2 cellular contexts compared by ENCODE assay signal in the genomic region with DNA sequence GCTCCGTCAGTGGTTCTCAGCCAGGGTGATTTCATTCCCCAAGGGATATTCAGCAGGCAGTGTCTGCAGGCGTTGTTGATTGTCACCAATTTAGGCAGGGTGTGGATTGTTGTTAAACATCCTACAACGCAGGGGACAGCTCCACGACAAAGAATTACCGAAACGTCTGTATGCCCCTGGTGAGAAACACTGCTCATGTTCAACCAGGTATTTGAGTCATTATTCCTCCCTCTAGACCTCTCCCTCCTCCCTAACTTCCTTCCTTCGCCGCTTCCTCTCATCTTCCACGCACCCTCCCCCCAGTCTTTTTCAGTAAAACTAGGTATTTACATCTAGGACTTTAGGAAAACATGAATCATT.
TF ChIP-seq lines count a peak whose summit lies in the region.

No MANE protein-coding gene starts in this region.

TF ChIP-seq in IMR-90, 13 proteins besides CTCF, POLR2A, EP300 and RAD21 (continued from another document):
- no peak for TF ChIP-seq BHLHE40 (IDR thresholded peaks at IDR 0.05; ENCODE audit: low read depth, low read length)
- TF ChIP-seq, protein P1, sequence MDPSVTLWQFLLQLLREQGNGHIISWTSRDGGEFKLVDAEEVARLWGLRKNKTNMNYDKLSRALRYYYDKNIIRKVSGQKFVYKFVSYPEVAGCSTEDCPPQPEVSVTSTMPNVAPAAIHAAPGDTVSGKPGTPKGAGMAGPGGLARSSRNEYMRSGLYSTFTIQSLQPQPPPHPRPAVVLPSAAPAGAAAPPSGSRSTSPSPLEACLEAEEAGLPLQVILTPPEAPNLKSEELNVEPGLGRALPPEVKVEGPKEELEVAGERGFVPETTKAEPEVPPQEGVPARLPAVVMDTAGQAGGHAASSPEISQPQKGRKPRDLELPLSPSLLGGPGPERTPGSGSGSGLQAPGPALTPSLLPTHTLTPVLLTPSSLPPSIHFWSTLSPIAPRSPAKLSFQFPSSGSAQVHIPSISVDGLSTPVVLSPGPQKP (IDR thresholded peaks at IDR 0.05; ENCODE audit: borderline replicate concordance, low read depth, low read length) = no peak
- TF ChIP-seq SMC3 (IDR thresholded peaks at IDR 0.05; ENCODE audit: low read depth, low read length) = no peak
- no peak for TF ChIP-seq MAFK (IDR thresholded peaks at IDR 0.05; ENCODE audit: low read depth, low read length)
- TF ChIP-seq RCOR1 (IDR thresholded peaks at IDR 0.05; ENCODE audit: insufficient replicate concordance, low read length) = no peak
- no peak for TF ChIP-seq FOS (IDR thresholded peaks at IDR 0.05; ENCODE audit: low read depth, low read length)
- TF ChIP-seq, protein P2, sequence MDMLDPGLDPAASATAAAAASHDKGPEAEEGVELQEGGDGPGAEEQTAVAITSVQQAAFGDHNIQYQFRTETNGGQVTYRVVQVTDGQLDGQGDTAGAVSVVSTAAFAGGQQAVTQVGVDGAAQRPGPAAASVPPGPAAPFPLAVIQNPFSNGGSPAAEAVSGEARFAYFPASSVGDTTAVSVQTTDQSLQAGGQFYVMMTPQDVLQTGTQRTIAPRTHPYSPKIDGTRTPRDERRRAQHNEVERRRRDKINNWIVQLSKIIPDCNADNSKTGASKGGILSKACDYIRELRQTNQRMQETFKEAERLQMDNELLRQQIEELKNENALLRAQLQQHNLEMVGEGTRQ (IDR thresholded peaks at IDR 0.05; ENCODE audit: low read depth, low read length) = no peak

TF ChIP-seq in HEK293T, 16 proteins besides CTCF, POLR2A, EP300 and RAD21 (continued from another document):
- TF ChIP-seq TARDBP (IDR thresholded peaks at IDR 0.05) (no peak), ARNT (IDR thresholded peaks at IDR 0.05) (no peak), ZNF384 (IDR thresholded peaks at IDR 0.05) (no peak), PKNOX1 (IDR thresholded peaks at IDR 0.05) (no peak), FOXM1 (IDR thresholded peaks at IDR 0.05; ENCODE audit: borderline replicate concordance) (no peak), ELF4 (IDR thresholded peaks at IDR 0.05) (no peak), HDGF (IDR thresholded peaks at IDR 0.05; ENCODE audit: borderline replicate concordance) (no peak), LEF1 (IDR thresholded peaks at IDR 0.05; ENCODE audit: borderline replicate concordance) (no peak), NFRKB (IDR thresholded peaks at IDR 0.05) (no peak), BHLHE40 (IDR thresholded peaks at IDR 0.05; ENCODE audit: borderline replicate concordance) (no peak), FOXK2 (IDR thresholded peaks at IDR 0.05) (no peak), L3MBTL2 (conservative IDR thresholded peaks at IDR 0.05) (no peak), SP1 (IDR thresholded peaks at IDR 0.05) (no peak), SUZ12 (IDR thresholded peaks at IDR 0.05) (no peak)
